Comparison of ENCODE assay signal across 29 cellular contexts in the genomic region with DNA sequence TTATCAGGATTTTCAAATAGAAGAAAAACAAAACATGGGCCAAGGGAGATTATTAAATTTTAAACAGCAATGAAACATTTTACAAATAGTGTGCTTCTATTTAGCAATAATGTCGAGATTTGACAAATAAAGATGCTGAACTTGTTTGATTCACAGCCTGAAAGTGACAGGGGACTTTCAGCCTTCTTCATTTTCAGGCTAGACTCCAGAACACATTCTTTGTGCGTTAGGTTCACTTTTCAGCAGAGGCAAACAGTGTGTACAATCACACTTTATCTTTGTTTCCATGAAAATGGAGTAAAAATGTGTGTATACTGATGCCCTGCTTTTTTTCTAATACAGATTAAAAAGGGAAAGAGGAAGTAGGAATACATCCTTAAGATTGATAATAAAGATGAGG. TPM values are rescaled to one million over a fixed set of nuclear protein-coding genes. Genes with fewer than 3 reads are reported as not detected.
DNase-seq lines count a peak whose midpoint lies in the region; ATAC-seq, FAIRE-seq and TF ChIP-seq lines count a peak whose summit lies in the region.
"Had no signal": no experiment of that assay in that cellular context is flagged by ENCODE, and none has a peak within 500 bp of the region (broad histone marks: within the 10 kb centered on the region; RNA-seq: fewer than 3 reads in every experiment).

No MANE protein-coding gene starts in this region.

- H3K4me1 ChIP-seq in hepatocyte (ENCODE audit: insufficient read depth): peaks cover 19% of the 10 kb centered on the region
- peaks cover 0 to 18% (median 16%) of the 10 kb centered on the region in 3 donors for H3K4me1 ChIP-seq in pancreas

- H3K36me3 Mint-ChIP-seq in brain (peaks cover 32% of the 10 kb centered on the region), MCF 10A (ENCODE audit: insufficient read depth, unreplicated experiment) (peaks cover 2% of the 10 kb centered on the region)
- H3K36me3 Mint-ChIP-seq: activated naive CD4-positive, alpha-beta T cell treated with anti-CD3 and anti-CD28 coated beads, Interleukin-2, amount 50 U/mL, for 24 hours had no signal

- CTCF ChIA-PET in MCF 10A (lab: Yijun Ruan, JAX): interaction anchor here (0.5 kb wide), 1 partner anchor 13 kb away, joined by 4 read pairs; no protein-coding TSS in a partner anchor

- H3K27ac ChIP-seq in hepatocyte: peak overlapping the region; percentile 12
- peak overlapping the region in 3 of 4 donors; percentile 2 to 56 (median 48) for H3K27ac ChIP-seq in pancreas
- H3K27ac ChIP-seq: esophagus muscularis mucosa, gastrocnemius medialis had no signal

- no peaks in the 10 kb centered on the region for H3K9me3 Mint-ChIP-seq in brain
- no peaks in the 10 kb centered on the region for H3K9me3 Mint-ChIP-seq in MCF 10A (ENCODE audit: unreplicated experiment)
- H3K9me3 Mint-ChIP-seq: activated CD4-positive, alpha-beta memory T cell treated with anti-CD3 and anti-CD28 coated beads, Interleukin-2, amount 10 ng/mL, durations not matched to agents 7 days and 5 days; activated naive CD4-positive, alpha-beta T cell treated with anti-CD3 and anti-CD28 coated beads, Interleukin-2, amount 50 U/mL, for 24 hours; H9 had no signal

- H3K9me3 ChIP-seq in hepatocyte (ENCODE audit: low read depth): no peaks in the 10 kb centered on the region
- no peaks in the 10 kb centered on the region for H3K9me3 ChIP-seq in pancreas
- H3K9me3 ChIP-seq: esophagus muscularis mucosa, gastrocnemius medialis, tibial nerve had no signal

- H3K36me3 ChIP-seq in hepatocyte (replicated peaks; ENCODE audit: insufficient read depth, low read depth) (no peaks in the 10 kb centered on the region), pancreas (no peaks in the 10 kb centered on the region)
- H3K36me3 ChIP-seq: esophagus muscularis mucosa, gastrocnemius medialis, tibial nerve had no signal

- H3K27me3 Mint-ChIP-seq in brain: no peaks in the 10 kb centered on the region
- H3K27me3 Mint-ChIP-seq in MCF 10A (ENCODE audit: insufficient read depth, unreplicated experiment): no peaks in the 10 kb centered on the region
- H3K27me3 Mint-ChIP-seq: activated CD4-positive, alpha-beta memory T cell treated with anti-CD3 and anti-CD28 coated beads, Interleukin-2, amount 10 ng/mL, durations not matched to agents 7 days and 5 days; activated naive CD4-positive, alpha-beta T cell treated with anti-CD3 and anti-CD28 coated beads, Interleukin-2, amount 50 U/mL, for 24 hours had no signal

- no peak overlapping the region for H3K4me3 ChIP-seq in hepatocyte
- no peak overlapping the region for H3K4me3 ChIP-seq in pancreas
- H3K4me3 ChIP-seq: esophagus muscularis mucosa, gastrocnemius medialis, tibial nerve had no signal

- TF ChIP-seq CTCF in brain (conservative IDR thresholded peaks at IDR 0.05): no peak
- TF ChIP-seq CTCF in hepatocyte (IDR thresholded peaks at IDR 0.05; ENCODE audit: poor library complexity): no peak
- TF ChIP-seq CTCF in pancreas (IDR thresholded peaks at IDR 0.05): no peak
- TF ChIP-seq CTCF in MCF 10A (IDR thresholded peaks at IDR 0.05; ENCODE audit: unreplicated experiment): no peak

- no peaks in the 10 kb centered on the region for H4K20me1 ChIP-seq in hepatocyte (ENCODE audit: insufficient read depth, poor library complexity, severe bottlenecking)

- H3K27me3 ChIP-seq in hepatocyte (no peaks in the 10 kb centered on the region), pancreas (no peaks in the 10 kb centered on the region)
- H3K27me3 ChIP-seq: esophagus muscularis mucosa, gastrocnemius medialis, tibial nerve had no signal

- H3K4me3 Mint-ChIP-seq in brain: no peak overlapping the region
- H3K4me3 Mint-ChIP-seq in MCF 10A (ENCODE audit: unreplicated experiment): no peak overlapping the region
- H3K4me3 Mint-ChIP-seq: activated CD4-positive, alpha-beta memory T cell treated with anti-CD3 and anti-CD28 coated beads, Interleukin-2, amount 10 ng/mL, durations not matched to agents 7 days and 5 days; activated naive CD4-positive, alpha-beta T cell treated with anti-CD3 and anti-CD28 coated beads, Interleukin-2, amount 50 U/mL, for 24 hours; H9 had no signal

- POLR2A ChIA-PET in MCF 10A (lab: Yijun Ruan, JAX): no interaction called here

- H3K4me1 Mint-ChIP-seq in brain: peaks cover 33% of the 10 kb centered on the region
- H3K4me1 Mint-ChIP-seq in MCF 10A (ENCODE audit: insufficient read depth, unreplicated experiment): no peaks in the 10 kb centered on the region
- H3K4me1 Mint-ChIP-seq: activated CD4-positive, alpha-beta memory T cell treated with anti-CD3 and anti-CD28 coated beads, Interleukin-2, amount 10 ng/mL, durations not matched to agents 7 days and 5 days; activated naive CD4-positive, alpha-beta T cell treated with anti-CD3 and anti-CD28 coated beads, Interleukin-2, amount 50 U/mL, for 24 hours had no signal

- H2AFZ ChIP-seq in hepatocyte: no peak overlapping the region

- H3K9me2 ChIP-seq in hepatocyte (replicated peaks; ENCODE audit: insufficient read depth): no peaks in the 10 kb centered on the region

- peak overlapping the region; percentile 4 for H3K4me2 ChIP-seq in hepatocyte

- no TSS peak for BruUV-seq in MCF 10A (replicated peaks; lab: Mats Ljungman, UMichigan)

- FAIRE-seq in pancreas (lab: Jason Lieb, UNC): no peak
- FAIRE-seq: GM12891 had no signal

- intact Hi-C loops in pancreas (cut with DNase I): no loop called here
- intact Hi-C loops in MCF 10A (cut with micrococcal nuclease): no loop called here

- ATAC-seq in pancreas (peak; percentile 38 to 74 (median 59)), HG03378 (IDR thresholded peaks at IDR 0.05; ENCODE audit: unreplicated experiment) (no peak)
- ATAC-seq: gastrocnemius medialis had no signal

- DNase-seq in OCI-M1 (lab: John Stamatoyannopoulos, UW) (peak; percentile 25), hepatocyte (ENCODE audit: low spot score) (no peak), pancreas (no peak), A172 (ENCODE audit: low spot score) (no peak), MCF 10A (ENCODE audit: unreplicated experiment) (no peak)
- DNase-seq: activated CD4-positive, alpha-beta memory T cell treated with anti-CD3 and anti-CD28 coated beads, Interleukin-2, amount 10 ng/mL, durations not matched to agents 7 days and 5 days; activated CD4-positive, alpha-beta T cell treated with anti-CD3 and anti-CD28 coated beads for 1 hour; activated CD8-positive, alpha-beta memory T cell treated with anti-CD3 and anti-CD28 coated beads, Interleukin-2, amount 50 U/mL, for 48 hours; anterior cingulate cortex; C1 segment of cervical spinal cord; caudate nucleus; gastrocnemius medialis; H9; KG1; left cardiac atrium; MM.1S; NCI-H2029; NCI-H526; NK-92 treated with Interleukin-12 subunit alpha and Interleukin-12 subunit beta, amount 100 ng/mL, for 24 hours; nucleus accumbens; SHP77; stimulated activated CD4-positive, alpha-beta T cell treated with anti-CD3 and anti-CD28 coated beads, Interleukin-15, amount 100 ng/mL, for 24 hours; stimulated activated CD4-positive, alpha-beta T cell treated with anti-CD3 and anti-CD28 coated beads, Interleukin-4, amount 100 ng/mL, for 4 hours had no signal

- H3K79me2 ChIP-seq in hepatocyte: peaks cover 65% of the 10 kb centered on the region

- WGBS in hepatocyte (ENCODE audit: low lambda C conversion rate, missing lambda C conversion rate): 48% methylated on average over 2 of the region's 2 CpGs
- 9 to 13% methylated on average over 2 of the region's 2 CpGs for WGBS in pancreas, 2 donors

- peak overlapping the region in 3 of 5 experiments; percentile 11 to 64 (median 61) for H3K27ac Mint-ChIP-seq in brain
- H3K27ac Mint-ChIP-seq in MCF 10A (ENCODE audit: low read depth, unreplicated experiment): no peak overlapping the region
- H3K27ac Mint-ChIP-seq: activated CD4-positive, alpha-beta memory T cell treated with anti-CD3 and anti-CD28 coated beads, Interleukin-2, amount 10 ng/mL, durations not matched to agents 7 days and 5 days; activated naive CD4-positive, alpha-beta T cell treated with anti-CD3 and anti-CD28 coated beads, Interleukin-2, amount 50 U/mL, for 24 hours; H9 had no signal

RNA-seq across cellular contexts. Expression of a gene that starts 35.6 kb away (rescaled TPM):
- polyA plus RNA-seq in brain (ENCODE audit: insufficient read depth, low read depth, low replicate concordance) (78.6 TPM), hepatocyte (29.5 and 32.3 TPM in 2 replicates), pancreas (10 to 100 TPM; 12.4 to 21.1 TPM)
- total RNA-seq in hepatocyte (20.5 and 24.4 TPM in 2 replicates), pancreas (10 to 100 TPM; 17.8 to 34.1 (median 21.9) TPM), MCF 10A (2022) (9.3 and 15.9 TPM in 2 replicates)
- 37.8 and 44.1 TPM in 2 replicates for total RNA-seq in A172 (2014; rRNA removed; shearing (Covaris generic))
